Comparison of ENCODE assay signal across 7 cellular contexts in the genomic region with DNA sequence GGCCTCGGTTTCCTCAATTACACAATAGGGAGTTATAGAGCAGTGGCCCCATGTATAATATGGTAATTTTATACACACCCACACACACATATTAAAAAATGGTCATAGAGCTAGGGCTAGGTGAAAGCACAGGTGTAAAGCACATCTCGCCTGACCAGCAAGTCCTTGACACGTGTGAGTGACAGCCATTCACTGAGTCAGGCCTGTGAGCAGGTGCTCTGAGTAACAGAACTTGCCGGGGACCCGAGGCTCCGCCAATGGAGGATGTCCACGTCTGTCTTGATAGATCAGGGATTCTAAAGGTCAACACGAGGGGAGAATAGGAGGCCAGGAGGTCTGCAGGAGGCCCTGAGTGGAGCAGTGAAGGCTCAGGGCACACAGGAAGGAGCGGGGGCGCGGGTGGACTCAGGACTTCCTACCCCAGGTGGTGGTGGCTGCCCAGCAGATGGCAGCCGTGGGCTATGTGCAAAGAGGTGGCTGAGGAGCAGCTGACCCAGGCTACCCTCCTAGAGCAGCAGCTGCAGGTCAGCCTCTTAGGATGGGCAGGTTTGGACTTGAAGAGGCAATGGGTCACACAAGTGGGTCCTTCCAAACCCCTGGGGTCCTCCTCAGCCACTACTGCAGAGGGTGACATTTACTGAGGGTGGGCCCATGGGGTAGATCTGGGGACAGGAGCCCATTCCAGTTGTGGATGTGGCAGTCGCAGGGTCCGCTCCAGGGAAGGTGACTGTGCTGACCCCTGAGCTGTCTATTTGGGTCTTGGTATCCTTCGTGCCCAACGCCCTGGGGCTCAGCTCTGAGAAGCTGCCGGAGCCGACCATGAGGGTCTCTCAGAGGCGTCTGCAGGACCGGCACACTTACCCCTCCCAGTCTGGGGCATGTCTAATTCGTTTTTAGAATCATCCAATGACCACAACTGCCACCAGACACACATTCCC. TPM values are rescaled to one million over a fixed set of nuclear protein-coding genes. Genes with fewer than 3 reads are reported as not detected.
DNase-seq lines count a peak whose midpoint lies in the region; ATAC-seq, FAIRE-seq and TF ChIP-seq lines count a peak whose summit lies in the region.

No MANE protein-coding gene starts in this region.

- no peak overlapping the region for H3K27ac ChIP-seq in cardiac muscle cell
- H3K27ac ChIP-seq in aorta (ENCODE audit: low read depth in 1 of 2, low read length in 2 of 2): no peak overlapping the region

- FAIRE-seq in GM12891 (lab: Jason Lieb, UNC): peak; percentile 93

- H3K36me3 Mint-ChIP-seq in activated naive CD8-positive, alpha-beta T cell treated with anti-CD3 and anti-CD28 coated beads for 36 hours: peaks cover 14% of the 10 kb centered on the region

- intact Hi-C loops in aorta (cut with DNase I): loop anchor here (1.0 kb wide), 1 partner anchor 149 kb away; a partner anchor contains a TSS

- H3K4me3 Mint-ChIP-seq in activated naive CD8-positive, alpha-beta T cell treated with anti-CD3 and anti-CD28 coated beads for 36 hours: no peak overlapping the region

- peak; percentile 89 for TF ChIP-seq CTCF in cardiac muscle cell (IDR thresholded peaks at IDR 0.05; ENCODE audit: low read depth, low read length)

- peak; percentile 90 for ATAC-seq in aorta (ENCODE audit: low FRiP score)

- TF ChIP-seq POLR2A in GM12891 (IDR thresholded peaks at IDR 0.05; ENCODE audit: low read depth, low read length): no peak; the same call in 1 of the 2 replicates

- H3K36me3 ChIP-seq in cardiac muscle cell (no peaks in the 10 kb centered on the region), aorta (ENCODE audit: control insufficient read depth in 1 of 2, insufficient read depth in 2 of 2, low read length in 1 of 2) (peaks cover 0 to 10% of the 10 kb centered on the region in 2 donors)

- H3K4me3 ChIP-seq in cardiac muscle cell (no peak overlapping the region), aorta (ENCODE audit: low read length in 2 of 2) (no peak overlapping the region)

- H3K4me1 ChIP-seq in cardiac muscle cell (ENCODE audit: low read depth) (no peaks in the 10 kb centered on the region), aorta (ENCODE audit: control insufficient read depth in 1 of 2, insufficient read depth in 2 of 2, low read length in 2 of 2) (no peaks in the 10 kb centered on the region)

- no peaks in the 10 kb centered on the region for H3K27me3 ChIP-seq in cardiac muscle cell
- no peaks in the 10 kb centered on the region for H3K27me3 ChIP-seq in aorta (ENCODE audit: control insufficient read depth in 1 of 2, insufficient read depth in 2 of 2, low read length in 1 of 2)

- H3K9me3 ChIP-seq in cardiac muscle cell (ENCODE audit: low read depth) (no peaks in the 10 kb centered on the region), aorta (ENCODE audit: control insufficient read depth, low read length) (no peaks in the 10 kb centered on the region)

- DNase-seq in GM12891 (ENCODE audit: insufficient read length, low spot score) (peak; percentile 76), NAMALWA (ENCODE audit: low spot score) (peak; percentile 78), T follicular helper cell (ENCODE audit: low read depth) (peak; percentile 66), cardiac muscle cell (ENCODE audit: low read depth in 1 of 2, low spot score in 1 of 2) (peak; percentile 83 to 85), renal cortical epithelial cell (ENCODE audit: low read depth) (peak; percentile 55), aorta (peak; percentile 86 to 94)
- DNase-seq in activated naive CD8-positive, alpha-beta T cell treated with anti-CD3 and anti-CD28 coated beads for 36 hours: peak; percentile 78

- peak overlapping the region; percentile 47 for H3K27ac Mint-ChIP-seq in activated naive CD8-positive, alpha-beta T cell treated with anti-CD3 and anti-CD28 coated beads for 36 hours

- H3K27me3 Mint-ChIP-seq in activated naive CD8-positive, alpha-beta T cell treated with anti-CD3 and anti-CD28 coated beads for 36 hours: no peaks in the 10 kb centered on the region

- no peaks in the 10 kb centered on the region for H3K9me3 Mint-ChIP-seq in activated naive CD8-positive, alpha-beta T cell treated with anti-CD3 and anti-CD28 coated beads for 36 hours

- H3K4me1 Mint-ChIP-seq in activated naive CD8-positive, alpha-beta T cell treated with anti-CD3 and anti-CD28 coated beads for 36 hours: peaks cover 19% of the 10 kb centered on the region

- 65 to 68% methylated on average over 21 of the region's 21 CpGs for WGBS in aorta, 2 donors

TF ChIP-seq in GM12891, 5 proteins besides CTCF, POLR2A, EP300 and RAD21:
- TF ChIP-seq TAF1 (IDR thresholded peaks at IDR 0.05; ENCODE audit: low read depth, low read length): no peak
- TF ChIP-seq POLR2AphosphoS5 (IDR thresholded peaks at IDR 0.05; ENCODE audit: low read depth, low read length): 0 out of 2 replicates have a peak, but pooled peaks have one; percentile 17
TF ChIP-seq in GM12891: peak in this region for 1.

RNA-seq across cellular contexts. Expression of a gene that starts 45.9 kb away (rescaled TPM):
- not detected for polyA plus RNA-seq in GM12891 (2012; ENCODE audit: low read depth, missing spikeins)
- not detected for total RNA-seq in activated naive CD8-positive, alpha-beta T cell treated with anti-CD3 and anti-CD28 coated beads for 36 hours
- total RNA-seq in cardiac muscle cell: not detected in 2 replicates
- polyA plus RNA-seq in cardiac muscle cell: not detected in 2 replicates
- total RNA-seq in renal cortical epithelial cell: 0.20 TPM in 1 of 2 replicates, not detected in the other
- not detected for total RNA-seq in aorta
- polyA plus RNA-seq in aorta: not detected
